Comparison of ENCODE assay signal across 35 cellular contexts in the genomic region with DNA sequence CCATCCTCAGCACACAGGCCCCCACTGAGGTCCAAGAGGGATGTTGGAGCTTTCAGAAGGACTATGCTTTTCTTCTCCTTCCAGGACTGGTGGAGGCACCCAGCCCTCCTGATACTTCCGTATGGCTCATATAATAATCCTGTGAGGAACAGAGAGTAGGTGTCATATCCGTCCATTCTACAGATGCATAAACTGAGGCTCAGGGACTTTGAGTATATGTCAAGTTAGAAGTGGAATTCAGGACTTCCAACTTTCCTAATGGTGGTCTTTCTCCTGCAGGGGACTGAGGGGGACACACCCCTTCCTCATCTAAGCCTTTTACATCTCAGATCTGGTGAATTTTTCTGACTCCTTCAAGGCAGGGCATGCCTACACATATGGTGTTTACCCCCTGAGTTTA.
DNase-seq lines count a peak whose midpoint lies in the region; ATAC-seq, FAIRE-seq and TF ChIP-seq lines count a peak whose summit lies in the region.
"Had no signal": no experiment of that assay in that cellular context is flagged by ENCODE, and none has a peak within 500 bp of the region (broad histone marks: within the 10 kb centered on the region; RNA-seq: fewer than 3 reads in every experiment).

No MANE protein-coding gene starts in this region.

- TF ChIP-seq EP300 in HepG2 (IDR thresholded peaks at IDR 0.05; ENCODE audit: low read depth in 2 of 2, low read length in 2 of 2) = no peak
- no peak for TF ChIP-seq EP300 in HepG2 (CRISPR knock-in tag; IDR thresholded peaks at IDR 0.05; ENCODE audit: borderline replicate concordance)
- no peak for TF ChIP-seq EP300 in K562 (IDR thresholded peaks at IDR 0.05; ENCODE audit: low read length)

- H3K36me3 ChIP-seq in HepG2 (replicated peaks in 1 of 2; ENCODE audit: control insufficient read depth in 1 of 2, insufficient read depth in 2 of 2, low read length in 2 of 2) = no peaks in the 10 kb centered on the region
- H3K36me3 ChIP-seq in right lobe of liver = no peaks in the 10 kb centered on the region
- H3K36me3 ChIP-seq in K562 (ENCODE audit: control insufficient read depth, insufficient read depth, low read length) = no peaks in the 10 kb centered on the region
- H3K36me3 ChIP-seq in osteoblast (ENCODE audit: insufficient read depth, low read length) = no peaks in the 10 kb centered on the region
- H3K36me3 ChIP-seq in spleen = no peaks in the 10 kb centered on the region
- H3K36me3 ChIP-seq: BE2C; BLaER1; BLaER1 treated with 17β-estradiol and CSF1 and Interleukin-3, amounts not matched to agents 10 nM and 100 nM had no signal

- intact Hi-C loops in HepG2 (cut with micrococcal nuclease; ENCODE audit: unreplicated experiment) = no loop called here
- intact Hi-C loops in right lobe of liver (cut with DNase I) = no loop called here
- intact Hi-C loops in K562 (cut with micrococcal nuclease) = no loop called here
- intact Hi-C loops in spleen (cut with DNase I; ENCODE audit: low total_unique reads) = no loop called here
- intact Hi-C loops in dorsolateral prefrontal cortex (cut with DNase I) = no loop called here

- H3K4me2 ChIP-seq in HepG2 (ENCODE audit: low read depth, low read length) (no peak overlapping the region), K562 (ENCODE audit: insufficient read depth, low read length) (no peak overlapping the region), osteoblast (ENCODE audit: insufficient read depth, low read length) (no peak overlapping the region)
- H3K4me2 ChIP-seq: A549; BLaER1; BLaER1 treated with 17β-estradiol and CSF1 and Interleukin-3, amounts not matched to agents 10 nM and 100 nM had no signal

- POLR2A ChIA-PET in HepG2 (lab: Yijun Ruan, JAX) (no interaction called here), K562 (lab: Yijun Ruan, JAX) (interaction anchor here (0.7 to 1.2 kb wide), 2 partner anchors 13 to 180 kb away, joined by 3 to 4 read pairs; no protein-coding TSS in a partner anchor)

- no peak overlapping the region for H3K4me3 ChIP-seq in HepG2 (replicated peaks in 1 of 3; ENCODE audit: insufficient read depth in 1 of 3, low read depth in 2 of 3, low read length in 3 of 3)
- H3K4me3 ChIP-seq in right lobe of liver = no peak overlapping the region
- H3K4me3 ChIP-seq in K562 = no peak overlapping the region
- H3K4me3 ChIP-seq in osteoblast (ENCODE audit: insufficient read depth, low read length) = no peak overlapping the region
- no peak overlapping the region for H3K4me3 ChIP-seq in spleen
- no peak overlapping the region for H3K4me3 ChIP-seq in dorsolateral prefrontal cortex
- H3K4me3 ChIP-seq: A549; BLaER1; BLaER1 treated with 17β-estradiol and CSF1 and Interleukin-3, amounts not matched to agents 10 nM and 100 nM had no signal

- no peak for TF ChIP-seq CTCF in HepG2 (CRISPR knock-in tag; IDR thresholded peaks at IDR 0.05)
- no peak for TF ChIP-seq CTCF in right lobe of liver (IDR thresholded peaks at IDR 0.05)
- no peak for TF ChIP-seq CTCF in K562 (IDR thresholded peaks at IDR 0.05 in 2 of 3, conservative IDR thresholded peaks at IDR 0.05 in 1 of 3; ENCODE audit: insufficient read depth in 2 of 3, low read depth in 1 of 3, low read length in 3 of 3)
- no peak for TF ChIP-seq CTCF in osteoblast (IDR thresholded peaks at IDR 0.05; ENCODE audit: extremely low read depth, low read depth, low read length)
- TF ChIP-seq CTCF in spleen (IDR thresholded peaks at IDR 0.05 in 8 of 11, conservative IDR thresholded peaks at IDR 0.05 in 3 of 11) = no peak
- TF ChIP-seq CTCF in dorsolateral prefrontal cortex (IDR thresholded peaks at IDR 0.05 in 54 of 56, conservative IDR thresholded peaks at IDR 0.05 in 2 of 56; ENCODE audit: low read depth in 1 of 56, partially characterized antibody in 56 of 56) = no peak

- H3K9me3 ChIP-seq in HepG2 (ENCODE audit: low read length) (no peaks in the 10 kb centered on the region), right lobe of liver (no peaks in the 10 kb centered on the region), K562 (replicated peaks; ENCODE audit: control insufficient read depth, insufficient read depth, low read depth, low read length) (no peaks in the 10 kb centered on the region), osteoblast (ENCODE audit: low read depth, low read length) (no peaks in the 10 kb centered on the region), spleen (no peaks in the 10 kb centered on the region)
- H3K9me3 ChIP-seq: A549, BE2C, BLaER1, Caco-2 had no signal

- H3K9ac ChIP-seq in HepG2 (ENCODE audit: insufficient read depth, low read depth, low read length) (no peak overlapping the region), K562 (ENCODE audit: insufficient read depth in 1 of 2, low read depth in 2 of 2, low read length in 2 of 2) (no peak overlapping the region)
- H3K9ac ChIP-seq: BLaER1; BLaER1 treated with 17β-estradiol and CSF1 and Interleukin-3, amounts not matched to agents 10 nM and 100 nM had no signal

- H4K20me1 ChIP-seq in HepG2 (ENCODE audit: insufficient read depth, low read length) (no peaks in the 10 kb centered on the region), K562 (replicated peaks; ENCODE audit: control insufficient read depth, insufficient read depth, low read length) (0 out of 2 replicates have a peak, but pooled peaks cover 5% of the 10 kb centered on the region), osteoblast (ENCODE audit: insufficient read depth, low read length) (no peaks in the 10 kb centered on the region)
- H4K20me1 ChIP-seq: BLaER1; BLaER1 treated with 17β-estradiol and CSF1 and Interleukin-3, amounts not matched to agents 10 nM and 100 nM had no signal

- TF ChIP-seq POLR2A in HepG2 (IDR thresholded peaks at IDR 0.05; ENCODE audit: insufficient read depth in 1 of 2, low read depth in 2 of 2, low read length in 2 of 2) = no peak
- TF ChIP-seq POLR2A in right lobe of liver (IDR thresholded peaks at IDR 0.05) = no peak
- TF ChIP-seq POLR2A in K562 (conservative IDR thresholded peaks at IDR 0.05) = no peak
- no peak for TF ChIP-seq POLR2A in spleen (IDR thresholded peaks at IDR 0.05)

- H3K79me2 ChIP-seq in HepG2 (ENCODE audit: insufficient read depth, low read length) = no peaks in the 10 kb centered on the region
- no peaks in the 10 kb centered on the region for H3K79me2 ChIP-seq in K562 (ENCODE audit: control insufficient read depth, insufficient read depth, low read length)
- H3K79me2 ChIP-seq in osteoblast (ENCODE audit: insufficient read depth, low read length) = no peaks in the 10 kb centered on the region

- H3K27me3 ChIP-seq in HepG2 (ENCODE audit: control insufficient read depth in 1 of 2, insufficient read depth in 2 of 2, low read length in 2 of 2) (peaks cover 0 to 2% of the 10 kb centered on the region in 2 experiments; a peak in 1 of 5 replicates), right lobe of liver (no peaks in the 10 kb centered on the region), K562 (ENCODE audit: control insufficient read depth in 2 of 2, insufficient read depth in 2 of 2, low read length in 2 of 2) (peaks cover 0 to 27% of the 10 kb centered on the region in 2 experiments; a peak in 2 of 5 replicates), osteoblast (ENCODE audit: insufficient read depth, low read length) (no peaks in the 10 kb centered on the region), spleen (replicated peaks in 1 of 7) (no peaks in the 10 kb centered on the region), dorsolateral prefrontal cortex (no peaks in the 10 kb centered on the region)
- H3K27me3 ChIP-seq: BE2C; BLaER1; BLaER1 treated with 17β-estradiol and CSF1 and Interleukin-3, amounts not matched to agents 10 nM and 100 nM had no signal

- 37% methylated on average over 2 of the region's 2 CpGs for WGBS in HepG2 (ENCODE audit: low lambda C conversion rate)
- 64% methylated on average over 2 of the region's 2 CpGs for WGBS in right lobe of liver (ENCODE audit: insufficient coverage, low coverage, low lambda C conversion rate, missing lambda C conversion rate)
- 6% methylated on average over 2 of the region's 2 CpGs for WGBS in K562 (ENCODE audit: insufficient coverage, low coverage, missing lambda C conversion rate)
- 92 to 100% (median 98%) methylated on average over 2 of the region's 2 CpGs for WGBS in spleen, 5 donors

- no peak for ATAC-seq in HepG2
- ATAC-seq in right lobe of liver = no peak
- ATAC-seq in K562 = no peak
- ATAC-seq: A549; CD8-positive, alpha-beta T cell had no signal

- H3K27ac ChIP-seq in HepG2 (ENCODE audit: extremely low read length, insufficient read depth, low read length) (no peak overlapping the region), right lobe of liver (no peak overlapping the region), K562 (ENCODE audit: extremely low read depth, low read depth, low read length) (no peak overlapping the region), osteoblast (ENCODE audit: low read depth, low read length) (no peak overlapping the region), spleen (no peak overlapping the region), dorsolateral prefrontal cortex (no peak overlapping the region)
- H3K27ac ChIP-seq: 22Rv1; A549; BLaER1; BLaER1 treated with 17β-estradiol and CSF1 and Interleukin-3, amounts not matched to agents 10 nM and 100 nM; C4-2B had no signal

- H3K4me1 ChIP-seq in HepG2 (ENCODE audit: insufficient read depth, low read length) = no peaks in the 10 kb centered on the region
- no peaks in the 10 kb centered on the region for H3K4me1 ChIP-seq in right lobe of liver
- H3K4me1 ChIP-seq in K562 (replicated peaks in 1 of 2; ENCODE audit: control insufficient read depth in 2 of 2, insufficient read depth in 2 of 2, low read length in 2 of 2) = no peaks in the 10 kb centered on the region
- H3K4me1 ChIP-seq in osteoblast (ENCODE audit: insufficient read depth, low read length) = no peaks in the 10 kb centered on the region
- H3K4me1 ChIP-seq in spleen = peaks cover 4 to 16% (median 8%) of the 10 kb centered on the region in 6 donors
- H3K4me1 ChIP-seq: A549, BE2C, Caco-2 had no signal

- DNase-seq in HepG2 (ENCODE audit: low spot score) = no peak
- no peak for DNase-seq in right lobe of liver
- DNase-seq in K562 (ENCODE audit: extremely low read depth in 1 of 4, low spot score in 3 of 4) = no peak
- peak; percentile 15 for DNase-seq in osteoblast (ENCODE audit: insufficient read length, low spot score, missing footprints)
- DNase-seq in spleen = peak; percentile 33
- DNase-seq in NCI-H2029 treated with DMSO at 0.1 percent for 48 hours (lab: John Stamatoyannopoulos, UW) = no peak
- DNase-seq in H4 (ENCODE audit: low spot score) = no peak
- DNase-seq in dorsolateral prefrontal cortex = no peak
- DNase-seq: 8988T; ACHN; AML-193; BE2C; C1 segment of cervical spinal cord; Caco-2; Calu3; CD4-positive, alpha-beta memory T cell; CD4-positive, alpha-beta T cell; CD4-positive, CD25-positive, alpha-beta regulatory T cell; CD8-positive, alpha-beta memory T cell; CD8-positive, alpha-beta T cell; COR-L47; DMS 273 treated with DMSO at 0.1 percent for 48 hours; DMS153; DMS53; DMS79; DMS79 treated with DMSO at 0.1 percent for 48 hours; DND-41; EL had no signal

- TF ChIP-seq RAD21 in HepG2 (CRISPR knock-in tag; IDR thresholded peaks at IDR 0.05) (no peak), K562 (CRISPR knock-in tag; conservative IDR thresholded peaks at IDR 0.05 in 1 of 2, IDR thresholded peaks at IDR 0.05 in 1 of 2) (no peak)

- in situ Hi-C loops in HepG2 (cut with HindIII; ENCODE audit: extremely low pct_ligation_motif_present, low pct_unique_long_range_greater_than_20kb) = no loop called here
- in situ Hi-C loops in K562 (cut with MboI) = no loop called here

- H2AFZ ChIP-seq in HepG2 (ENCODE audit: low read length) = no peak overlapping the region
- H2AFZ ChIP-seq in K562 (ENCODE audit: low read depth, low read length) = no peak overlapping the region
- H2AFZ ChIP-seq in osteoblast (ENCODE audit: low read length) = no peak overlapping the region

- no peak for FAIRE-seq in HepG2 (lab: Jason Lieb, UNC)
- no peak for FAIRE-seq in K562 (lab: Jason Lieb, UNC)
- FAIRE-seq: A204.1, A549, D721Med had no signal

- H3K9me1 ChIP-seq in K562 (ENCODE audit: control insufficient read depth, insufficient read depth, low read length) = no peaks in the 10 kb centered on the region

- BruUV-seq in HepG2 (replicated peaks; lab: Mats Ljungman, UMichigan) (no TSS peak), K562 (replicated peaks; lab: Mats Ljungman, UMichigan) (no TSS peak)

- CTCF ChIA-PET in HepG2 (lab: Yijun Ruan, JAX; ENCODE audit: low intra/inter-chr PET ratio, low total read pairs) = no interaction called here
- CTCF ChIA-PET in K562 (lab: Yijun Ruan, JAX; ENCODE audit: low intra/inter-chr PET ratio) = no interaction called here

Comparison
In these comparisons a context has a peak if more than half of its experiments do, and no peak if none do; other contexts are left out.
1. DNase-seq: peak in osteoblast (single experiment) and spleen (single experiment); none in HepG2 (single experiment), right lobe of liver (0 of 3), K562 (0 of 4), NCI-H2029 treated with DMSO at 0.1 percent for 48 hours (single experiment), H4 (single experiment) and dorsolateral prefrontal cortex (0 of 10).